In genomic region chr11:12042215-12042676, GRCh38 we compare ENCODE assay signal across 1 cellular context.
TF ChIP-seq lines count a peak whose summit lies in the region.

No MANE protein-coding gene starts in this region.

TF ChIP-seq in HepG2, 621 proteins besides CTCF, POLR2A, EP300 and RAD21 (continued from another document):
- TF ChIP-seq, protein P1, sequence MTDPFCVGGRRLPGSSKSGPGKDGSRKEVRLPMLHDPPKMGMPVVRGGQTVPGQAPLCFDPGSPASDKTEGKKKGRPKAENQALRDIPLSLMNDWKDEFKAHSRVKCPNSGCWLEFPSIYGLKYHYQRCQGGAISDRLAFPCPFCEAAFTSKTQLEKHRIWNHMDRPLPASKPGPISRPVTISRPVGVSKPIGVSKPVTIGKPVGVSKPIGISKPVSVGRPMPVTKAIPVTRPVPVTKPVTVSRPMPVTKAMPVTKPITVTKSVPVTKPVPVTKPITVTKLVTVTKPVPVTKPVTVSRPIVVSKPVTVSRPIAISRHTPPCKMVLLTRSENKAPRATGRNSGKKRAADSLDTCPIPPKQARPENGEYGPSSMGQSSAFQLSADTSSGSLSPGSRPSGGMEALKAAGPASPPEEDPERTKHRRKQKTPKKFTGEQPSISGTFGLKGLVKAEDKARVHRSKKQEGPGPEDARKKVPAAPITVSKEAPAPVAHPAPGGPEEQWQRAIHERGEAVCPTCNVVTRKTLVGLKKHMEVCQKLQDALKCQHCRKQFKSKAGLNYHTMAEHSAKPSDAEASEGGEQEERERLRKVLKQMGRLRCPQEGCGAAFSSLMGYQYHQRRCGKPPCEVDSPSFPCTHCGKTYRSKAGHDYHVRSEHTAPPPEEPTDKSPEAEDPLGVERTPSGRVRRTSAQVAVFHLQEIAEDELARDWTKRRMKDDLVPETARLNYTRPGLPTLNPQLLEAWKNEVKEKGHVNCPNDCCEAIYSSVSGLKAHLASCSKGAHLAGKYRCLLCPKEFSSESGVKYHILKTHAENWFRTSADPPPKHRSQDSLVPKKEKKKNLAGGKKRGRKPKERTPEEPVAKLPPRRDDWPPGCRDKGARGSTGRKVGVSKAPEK (CRISPR knock-in tag; IDR thresholded peaks at IDR 0.05; ENCODE audit: borderline replicate concordance): no peak
- TF ChIP-seq ARNT2 (CRISPR knock-in tag; IDR thresholded peaks at IDR 0.05; ENCODE audit: low read depth) (no peak), NFE2L2 (IDR thresholded peaks at IDR 0.05; ENCODE audit: low read length) (no peak), ZNF572 (CRISPR knock-in tag; IDR thresholded peaks at IDR 0.05) (no peak), ZNF468 (CRISPR knock-in tag; IDR thresholded peaks at IDR 0.05) (no peak), CEBPB (IDR thresholded peaks at IDR 0.05; ENCODE audit: borderline replicate concordance, low read depth, low read length) (peak; percentile 35; the same call in 1 of the 2 replicates), FOSL2 (CRISPR knock-in tag; IDR thresholded peaks at IDR 0.05) (0 out of 2 replicates have a peak, but pooled peaks have one; percentile 16), ZNF75D (CRISPR knock-in tag; IDR thresholded peaks at IDR 0.05; ENCODE audit: borderline replicate concordance) (no peak), FOXA1 (IDR thresholded peaks at IDR 0.05) (no peak), FOXA1 (CRISPR knock-in tag; IDR thresholded peaks at IDR 0.05) (0 out of 2 replicates have a peak, but pooled peaks have one; percentile 18), ZMYM4 (CRISPR knock-in tag; IDR thresholded peaks at IDR 0.05) (no peak), CBFB (CRISPR knock-in tag; IDR thresholded peaks at IDR 0.05) (no peak), ZNF407 (CRISPR knock-in tag; IDR thresholded peaks at IDR 0.05; ENCODE audit: not compliant biosample characterization) (no peak), CHCHD3 (CRISPR knock-in tag; IDR thresholded peaks at IDR 0.05) (no peak), FOXP1 (IDR thresholded peaks at IDR 0.05) (no peak), FOXP1 (CRISPR knock-in tag; IDR thresholded peaks at IDR 0.05) (no peak)
- TF ChIP-seq, protein P2, sequence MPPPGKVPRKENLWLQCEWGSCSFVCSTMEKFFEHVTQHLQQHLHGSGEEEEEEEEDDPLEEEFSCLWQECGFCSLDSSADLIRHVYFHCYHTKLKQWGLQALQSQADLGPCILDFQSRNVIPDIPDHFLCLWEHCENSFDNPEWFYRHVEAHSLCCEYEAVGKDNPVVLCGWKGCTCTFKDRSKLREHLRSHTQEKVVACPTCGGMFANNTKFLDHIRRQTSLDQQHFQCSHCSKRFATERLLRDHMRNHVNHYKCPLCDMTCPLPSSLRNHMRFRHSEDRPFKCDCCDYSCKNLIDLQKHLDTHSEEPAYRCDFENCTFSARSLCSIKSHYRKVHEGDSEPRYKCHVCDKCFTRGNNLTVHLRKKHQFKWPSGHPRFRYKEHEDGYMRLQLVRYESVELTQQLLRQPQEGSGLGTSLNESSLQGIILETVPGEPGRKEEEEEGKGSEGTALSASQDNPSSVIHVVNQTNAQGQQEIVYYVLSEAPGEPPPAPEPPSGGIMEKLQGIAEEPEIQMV (CRISPR knock-in tag; IDR thresholded peaks at IDR 0.05; ENCODE audit: low read depth): no peak
- TF ChIP-seq, protein P3, sequence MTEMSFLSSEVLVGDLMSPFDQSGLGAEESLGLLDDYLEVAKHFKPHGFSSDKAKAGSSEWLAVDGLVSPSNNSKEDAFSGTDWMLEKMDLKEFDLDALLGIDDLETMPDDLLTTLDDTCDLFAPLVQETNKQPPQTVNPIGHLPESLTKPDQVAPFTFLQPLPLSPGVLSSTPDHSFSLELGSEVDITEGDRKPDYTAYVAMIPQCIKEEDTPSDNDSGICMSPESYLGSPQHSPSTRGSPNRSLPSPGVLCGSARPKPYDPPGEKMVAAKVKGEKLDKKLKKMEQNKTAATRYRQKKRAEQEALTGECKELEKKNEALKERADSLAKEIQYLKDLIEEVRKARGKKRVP (CRISPR knock-in tag; IDR thresholded peaks at IDR 0.05): 0 out of 4 replicates have a peak, but pooled peaks of 1 of the 2 experiments have one; percentile 26
